8 cellular contexts compared by ENCODE assay signal in the genomic region with DNA sequence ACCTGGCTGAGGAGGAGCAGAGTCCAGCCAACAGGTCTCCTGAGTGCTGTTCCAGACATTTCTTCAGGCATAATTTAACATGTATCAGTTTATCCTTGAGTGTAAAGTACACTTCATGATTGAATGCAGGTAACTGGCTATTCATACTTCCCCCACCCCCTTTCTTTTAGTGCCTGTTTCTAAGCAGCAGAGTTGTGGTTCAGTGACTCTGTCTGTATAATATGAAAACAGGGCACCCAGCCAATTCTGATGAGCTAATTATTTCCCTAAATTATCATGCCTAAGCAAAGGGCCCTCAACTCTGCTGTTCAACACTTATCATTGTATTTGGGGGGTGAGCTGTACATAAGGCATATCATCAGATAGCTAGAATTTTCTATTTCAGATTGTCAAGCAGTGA. TPM values are rescaled to one million over a fixed set of nuclear protein-coding genes. Genes with fewer than 3 reads are reported as not detected.
DNase-seq lines count a peak whose midpoint lies in the region; ATAC-seq lines count a peak whose summit lies in the region.

No MANE protein-coding gene starts in this region.

- peaks cover 3% of the 10 kb centered on the region for H3K27me3 Mint-ChIP-seq in activated CD8-positive, alpha-beta memory T cell treated with anti-CD3 and anti-CD28 coated beads, Interleukin-2, amount 10 ng/mL, durations not matched to agents 7 days and 5 days

- CTCF ChIA-PET in activated CD8-positive, alpha-beta memory T cell treated with anti-CD3 and anti-CD28 coated beads, Interleukin-2, amount 10 ng/mL, durations not matched to agents 7 days and 5 days (lab: Charles Lee): no interaction called here

- peak; percentile 61 for DNase-seq in NOMO-1 treated with DMSO at 0.1 percent for 48 hours (lab: John Stamatoyannopoulos, UW; ENCODE audit: unreplicated experiment)
- no peak for DNase-seq in NOMO-1 treated with dmso at 0.1 percent for 144 hours (lab: John Stamatoyannopoulos, UW; ENCODE audit: unreplicated experiment)
- peak; percentile 55 to 65 for DNase-seq in Kasumi-1 (lab: John Stamatoyannopoulos, UW)
- DNase-seq in RPMI8226: peak; percentile 98
- peak; percentile 91 for DNase-seq in iris pigment epithelial cell (ENCODE audit: low read depth)
- DNase-seq in ecto neural progenitor cell (ENCODE audit: low spot score): no peak
- no peak for DNase-seq in stimulated activated CD4-positive, alpha-beta T cell treated with anti-CD3 and anti-CD28 coated beads, Interleukin-1b, Interleukin-23, amount 100 ng/mL, for 48 hours
- no peak for DNase-seq in activated CD8-positive, alpha-beta memory T cell treated with anti-CD3 and anti-CD28 coated beads, Interleukin-2, amount 10 ng/mL, durations not matched to agents 7 days and 5 days

- H3K27ac Mint-ChIP-seq in activated CD8-positive, alpha-beta memory T cell treated with anti-CD3 and anti-CD28 coated beads, Interleukin-2, amount 10 ng/mL, durations not matched to agents 7 days and 5 days: no peak overlapping the region

- H3K36me3 Mint-ChIP-seq in activated CD8-positive, alpha-beta memory T cell treated with anti-CD3 and anti-CD28 coated beads, Interleukin-2, amount 10 ng/mL, durations not matched to agents 7 days and 5 days: no peaks in the 10 kb centered on the region

- peaks cover 18% of the 10 kb centered on the region for H3K4me1 Mint-ChIP-seq in activated CD8-positive, alpha-beta memory T cell treated with anti-CD3 and anti-CD28 coated beads, Interleukin-2, amount 10 ng/mL, durations not matched to agents 7 days and 5 days

- ATAC-seq in activated CD8-positive, alpha-beta memory T cell treated with anti-CD3 and anti-CD28 coated beads, Interleukin-2, amount 10 ng/mL, durations not matched to agents 7 days and 5 days: no peak

- no peaks in the 10 kb centered on the region for H3K9me3 Mint-ChIP-seq in activated CD8-positive, alpha-beta memory T cell treated with anti-CD3 and anti-CD28 coated beads, Interleukin-2, amount 10 ng/mL, durations not matched to agents 7 days and 5 days (ENCODE audit: low read depth)

- no peak overlapping the region for H3K4me3 Mint-ChIP-seq in activated CD8-positive, alpha-beta memory T cell treated with anti-CD3 and anti-CD28 coated beads, Interleukin-2, amount 10 ng/mL, durations not matched to agents 7 days and 5 days

RNA-seq across cellular contexts. Expression of a gene that starts 51.9 kb away (rescaled TPM):
- total RNA-seq in activated CD8-positive, alpha-beta memory T cell treated with anti-CD3 and anti-CD28 coated beads, Interleukin-2, amount 10 ng/mL, durations not matched to agents 7 days and 5 days: 1 to 10 TPM; 5.9 to 7.6 TPM

Comparison
In these comparisons a context has a peak if more than half of its experiments do, and no peak if none do; other contexts are left out.
1. DNase-seq: peak in NOMO-1 treated with DMSO at 0.1 percent for 48 hours (single experiment), Kasumi-1 (2 of 2), RPMI8226 (single experiment) and iris pigment epithelial cell (single experiment); none in NOMO-1 treated with dmso at 0.1 percent for 144 hours (single experiment), ecto neural progenitor cell (single experiment), stimulated activated CD4-positive, alpha-beta T cell treated with anti-CD3 and anti-CD28 coated beads, Interleukin-1b, Interleukin-23, amount 100 ng/mL, for 48 hours (single experiment) and activated CD8-positive, alpha-beta memory T cell treated with anti-CD3 and anti-CD28 coated beads, Interleukin-2, amount 10 ng/mL, durations not matched to agents 7 days and 5 days (single experiment).